ENCODE assay signal across 10 cellular contexts in genomic region chr11:64864135-64864472, GRCh38. TPM values are rescaled to one million over a fixed set of nuclear protein-coding genes. Genes with fewer than 3 reads are reported as not detected.
A peak's percentile ranks its signal among the peaks of the same experiment; 100 is the strongest.
DNase-seq lines count a peak whose midpoint lies in the region; ATAC-seq and TF ChIP-seq lines count a peak whose summit lies in the region.
"Had no signal": no experiment of that assay in that cellular context is flagged by ENCODE, and none has a peak within 500 bp of the region (broad histone marks: within the 10 kb centered on the region; RNA-seq: fewer than 3 reads in every experiment).

No MANE protein-coding gene starts in this region.

- WGBS in mammary epithelial cell (ENCODE audit: low coverage, missing lambda C conversion rate), result 25% methylated on average over 4 of the region's 9 CpGs
- WGBS in tibial nerve, 2 donors, result 24 to 39% methylated on average over 3 to 9 of the region's 9 CpGs

- H3K36me3 Mint-ChIP-seq in activated CD4-positive, alpha-beta T cell treated with anti-CD3 and anti-CD28 coated beads, Interleukin-2, amount 10 ng/mL, durations not matched to agents 7 days and 5 days (ENCODE audit: low read depth), result peaks cover 60% of the 10 kb centered on the region
- H3K36me3 Mint-ChIP-seq in mesothelial cell of epicardium, result peaks cover 14% of the 10 kb centered on the region

- peaks cover 92% of the 10 kb centered on the region for H3K4me1 Mint-ChIP-seq in activated CD4-positive, alpha-beta T cell treated with anti-CD3 and anti-CD28 coated beads, Interleukin-2, amount 10 ng/mL, durations not matched to agents 7 days and 5 days
- H3K4me1 Mint-ChIP-seq in mesothelial cell of epicardium, result peaks cover 48% of the 10 kb centered on the region

- peak overlapping the region; percentile 48 for H3K4me3 Mint-ChIP-seq in activated CD4-positive, alpha-beta T cell treated with anti-CD3 and anti-CD28 coated beads, Interleukin-2, amount 10 ng/mL, durations not matched to agents 7 days and 5 days
- H3K4me3 Mint-ChIP-seq in mesothelial cell of epicardium, result no peak overlapping the region

- peaks cover 56% of the 10 kb centered on the region for H3K4me1 ChIP-seq in mammary epithelial cell (ENCODE audit: insufficient read depth, low read length)
- H3K4me1 ChIP-seq in tibial nerve, result peaks cover 0 to 77% (median 66%) of the 10 kb centered on the region in 4 donors

- no peaks in the 10 kb centered on the region for H3K9me3 Mint-ChIP-seq in activated CD4-positive, alpha-beta T cell treated with anti-CD3 and anti-CD28 coated beads, Interleukin-2, amount 10 ng/mL, durations not matched to agents 7 days and 5 days
- peaks cover 4% of the 10 kb centered on the region for H3K9me3 Mint-ChIP-seq in mesothelial cell of epicardium

- TF ChIP-seq EP300 in tibial nerve (IDR thresholded peaks at IDR 0.05), result no peak

- in situ Hi-C loops in mammary epithelial cell (cut with MboI; ENCODE audit: low sequenced_read_pairs in 2 of 2), result no loop called here

- no peak overlapping the region for H2AFZ ChIP-seq in mammary epithelial cell (ENCODE audit: low read depth, low read length)

- no peak for DNase-seq in activated CD4-positive, alpha-beta T cell treated with anti-CD3 and anti-CD28 coated beads, Interleukin-2, amount 10 ng/mL, durations not matched to agents 7 days and 5 days
- DNase-seq in activated CD4-positive, alpha-beta T cell treated with anti-CD3 and anti-CD28 coated beads, Interleukin-2, amount 50 U/mL, for 48 hours, result no peak
- DNase-seq in mammary epithelial cell (no peak), mesothelial cell of epicardium (ENCODE audit: low spot score in 2 of 2, unreplicated experiment in 2 of 2) (no peak), tibial nerve (ENCODE audit: low spot score in 2 of 2) (no peak), CD1c-positive myeloid dendritic cell (ENCODE audit: extremely low spot score) (no peak)
- DNase-seq: activated CD4-positive, alpha-beta T cell treated with anti-CD3 and anti-CD28 coated beads for 4 hours; NCI-H146 had no signal

- H3K36me3 ChIP-seq in mammary epithelial cell (ENCODE audit: insufficient read depth, low read length) (peaks cover 6% of the 10 kb centered on the region), tibial nerve (peaks cover 0 to 10% (median 0%) of the 10 kb centered on the region in 3 donors)

- H3K27me3 ChIP-seq in mammary epithelial cell (ENCODE audit: insufficient read depth, low read length), result no peaks in the 10 kb centered on the region
- no peaks in the 10 kb centered on the region for H3K27me3 ChIP-seq in tibial nerve

- H3K9ac ChIP-seq in mammary epithelial cell (ENCODE audit: insufficient read depth, low read length), result no peak overlapping the region

- dilution Hi-C loops in mammary epithelial cell (cut with HindIII; ENCODE audit: low sequenced_read_pairs), result no loop called here

- H3K27ac ChIP-seq in mammary epithelial cell (ENCODE audit: insufficient read depth, low read depth, low read length), result peak overlapping the region; percentile 46
- H3K27ac ChIP-seq in tibial nerve, result peak overlapping the region; percentile 79 to 90 (median 86)

- H3K4me2 ChIP-seq in mammary epithelial cell (ENCODE audit: insufficient read depth, low read depth, low read length), result peak overlapping the region; percentile 67

- H3K4me3 ChIP-seq in mammary epithelial cell (replicated peaks in 1 of 3; ENCODE audit: insufficient read depth in 1 of 3, low read depth in 2 of 3, low read length in 3 of 3) (no peak overlapping the region), tibial nerve (peak overlapping the region in 1 of 4 donors; percentile 0)

- CTCF ChIA-PET in activated CD4-positive, alpha-beta T cell treated with anti-CD3 and anti-CD28 coated beads, Interleukin-2, amount 10 ng/mL, durations not matched to agents 7 days and 5 days (lab: Charles Lee), result interaction anchor here (0.6 to 32.1 kb wide), 5 partner anchors 15 to 847 kb away, joined by 3 to 732 read pairs (median 3); partner anchors contain the start of genes CDC42BPG and EHD1
- CTCF ChIA-PET in mammary epithelial cell (lab: Charles Lee; ENCODE audit: low non-redundant PET), result interaction anchor here (0.6 to 0.7 kb wide), 2 partner anchors 16 to 183 kb away, joined by 3 to 5 read pairs; no protein-coding TSS in a partner anchor

- H3K9me3 ChIP-seq in mammary epithelial cell (replicated peaks; ENCODE audit: insufficient read depth, low read length) (no peaks in the 10 kb centered on the region), tibial nerve (no peaks in the 10 kb centered on the region)

- H3K27ac Mint-ChIP-seq in activated CD4-positive, alpha-beta T cell treated with anti-CD3 and anti-CD28 coated beads, Interleukin-2, amount 10 ng/mL, durations not matched to agents 7 days and 5 days, result peak overlapping the region; percentile 98
- peak overlapping the region; percentile 95 for H3K27ac Mint-ChIP-seq in mesothelial cell of epicardium

- POLR2A ChIA-PET in activated CD4-positive, alpha-beta T cell treated with anti-CD3 and anti-CD28 coated beads, Interleukin-2, amount 10 ng/mL, durations not matched to agents 7 days and 5 days (lab: Charles Lee), result interaction anchor here (0.9 kb wide), 1 partner anchor 14 kb away, joined by 4 read pairs; no protein-coding TSS in a partner anchor

- H3K27me3 Mint-ChIP-seq in activated CD4-positive, alpha-beta T cell treated with anti-CD3 and anti-CD28 coated beads, Interleukin-2, amount 10 ng/mL, durations not matched to agents 7 days and 5 days, result no peaks in the 10 kb centered on the region
- H3K27me3 Mint-ChIP-seq in mesothelial cell of epicardium (ENCODE audit: low read depth), result no peaks in the 10 kb centered on the region

- no TSS peak for BruUV-seq in mammary epithelial cell (replicated peaks; lab: Mats Ljungman, UMichigan)

- no peak for TF ChIP-seq POLR2A in tibial nerve (IDR thresholded peaks at IDR 0.05)

- H4K20me1 ChIP-seq in mammary epithelial cell (ENCODE audit: insufficient read depth, low read length), result no peaks in the 10 kb centered on the region

- no peak for TF ChIP-seq CTCF in mammary epithelial cell (conservative IDR thresholded peaks at IDR 0.05 in 1 of 2, IDR thresholded peaks at IDR 0.05 in 1 of 2; ENCODE audit: extremely low read depth in 1 of 2, insufficient read depth in 1 of 2, low read depth in 1 of 2, low read length in 2 of 2)
- no peak for TF ChIP-seq CTCF in mesothelial cell of epicardium (IDR thresholded peaks at IDR 0.05; ENCODE audit: unreplicated experiment)
- no peak for TF ChIP-seq CTCF in tibial nerve (IDR thresholded peaks at IDR 0.05)

- intact Hi-C loops in mammary epithelial cell (cut with micrococcal nuclease), result no loop called here

- ATAC-seq in GM18517 (IDR thresholded peaks at IDR 0.05; ENCODE audit: unreplicated experiment) (no peak), GM18873 (IDR thresholded peaks at IDR 0.05; ENCODE audit: low FRiP score, unreplicated experiment) (no peak)

- H3K79me2 ChIP-seq in mammary epithelial cell (ENCODE audit: insufficient read depth, low read length), result peaks cover 94% of the 10 kb centered on the region

RNA-seq across cellular contexts. Expression of gene EHD1, which starts 14.3 kb away (rescaled TPM):
- 100 to 1,000 TPM; 131 to 149 TPM for total RNA-seq in activated CD4-positive, alpha-beta T cell treated with anti-CD3 and anti-CD28 coated beads, Interleukin-2, amount 10 ng/mL, durations not matched to agents 7 days and 5 days
- total RNA-seq in mammary epithelial cell (100 to 1,000 TPM in 1 of 2 donors, 10 to 100 TPM in 1; 71.2 to 172 TPM), mesothelial cell of epicardium (84.9 to 94.5 TPM (median 86.8 TPM) in 3 replicates), tibial nerve (10 to 100 TPM; 35.2 to 93.9 (median 42.6) TPM)
- polyA plus RNA-seq in mammary epithelial cell, result 219 TPM
- 255 TPM for polyA minus RNA-seq in mammary epithelial cell

RNA-seq across cellular contexts. Expression of gene CDC42BPG, which starts 19.7 kb away (rescaled TPM):
- 1 to 10 TPM in 1 of 2 experiments, under 1 TPM in 1; 0.42 to 1.3 TPM for total RNA-seq in activated CD4-positive, alpha-beta T cell treated with anti-CD3 and anti-CD28 coated beads, Interleukin-2, amount 10 ng/mL, durations not matched to agents 7 days and 5 days
- total RNA-seq in mammary epithelial cell (10 to 100 TPM; 10.5 to 18.7 TPM), mesothelial cell of epicardium (24.6 to 30.1 TPM (median 25.0 TPM) in 3 replicates), tibial nerve (under 1 TPM in 3 of 4 donors, not detected in 1; under 0.01 to 0.30 (median 0.21) TPM)
- 3.7 TPM for polyA plus RNA-seq in mammary epithelial cell
- polyA minus RNA-seq in mammary epithelial cell, result 8.1 TPM

RNA-seq across cellular contexts. Expression of gene ATG2A, which starts 52.9 kb away (rescaled TPM):
- 10 to 100 TPM; 23.0 to 25.7 TPM for total RNA-seq in activated CD4-positive, alpha-beta T cell treated with anti-CD3 and anti-CD28 coated beads, Interleukin-2, amount 10 ng/mL, durations not matched to agents 7 days and 5 days
- 10 to 100 TPM; 20.7 to 21.0 TPM for total RNA-seq in mammary epithelial cell
- polyA plus RNA-seq in mammary epithelial cell, result 7.0 TPM
- 9.8 TPM for polyA minus RNA-seq in mammary epithelial cell
- total RNA-seq in mesothelial cell of epicardium, result 29.8 to 32.9 TPM (median 31.7 TPM) in 3 replicates
- 10 to 100 TPM; 33.0 to 93.6 (median 45.8) TPM for total RNA-seq in tibial nerve

RNA-seq across cellular contexts. Expression of gene MEN1, which starts 53.8 kb away (rescaled TPM):
- 10 to 100 TPM; 35.1 to 38.7 TPM for total RNA-seq in activated CD4-positive, alpha-beta T cell treated with anti-CD3 and anti-CD28 coated beads, Interleukin-2, amount 10 ng/mL, durations not matched to agents 7 days and 5 days
- total RNA-seq in mammary epithelial cell (10 to 100 TPM; 20.7 to 35.7 TPM), mesothelial cell of epicardium (44.5 to 45.4 TPM (median 44.9 TPM) in 3 replicates), tibial nerve (10 to 100 TPM; 15.3 to 30.9 (median 19.7) TPM)
- 24.7 TPM for polyA plus RNA-seq in mammary epithelial cell
- polyA minus RNA-seq in mammary epithelial cell, result 23.4 TPM

Comparison
In these comparisons a context has a peak if more than half of its experiments do, and no peak if none do; other contexts are left out.
1. RNA of gene CDC42BPG, which starts 19.7 kb away (total RNA-seq): 24.6 to 30.1 TPM in mesothelial cell of epicardium and 10.5 to 18.7 TPM in mammary epithelial cell; 0.42 to 1.3 TPM in activated CD4-positive, alpha-beta T cell treated with anti-CD3 and anti-CD28 coated beads, Interleukin-2, amount 10 ng/mL, durations not matched to agents 7 days and 5 days and under 0.01 to 0.30 TPM in tibial nerve; every median in the first group is over 4 times any median in the second.